Comparison of ENCODE assay signal across 9 cellular contexts in the genomic region with DNA sequence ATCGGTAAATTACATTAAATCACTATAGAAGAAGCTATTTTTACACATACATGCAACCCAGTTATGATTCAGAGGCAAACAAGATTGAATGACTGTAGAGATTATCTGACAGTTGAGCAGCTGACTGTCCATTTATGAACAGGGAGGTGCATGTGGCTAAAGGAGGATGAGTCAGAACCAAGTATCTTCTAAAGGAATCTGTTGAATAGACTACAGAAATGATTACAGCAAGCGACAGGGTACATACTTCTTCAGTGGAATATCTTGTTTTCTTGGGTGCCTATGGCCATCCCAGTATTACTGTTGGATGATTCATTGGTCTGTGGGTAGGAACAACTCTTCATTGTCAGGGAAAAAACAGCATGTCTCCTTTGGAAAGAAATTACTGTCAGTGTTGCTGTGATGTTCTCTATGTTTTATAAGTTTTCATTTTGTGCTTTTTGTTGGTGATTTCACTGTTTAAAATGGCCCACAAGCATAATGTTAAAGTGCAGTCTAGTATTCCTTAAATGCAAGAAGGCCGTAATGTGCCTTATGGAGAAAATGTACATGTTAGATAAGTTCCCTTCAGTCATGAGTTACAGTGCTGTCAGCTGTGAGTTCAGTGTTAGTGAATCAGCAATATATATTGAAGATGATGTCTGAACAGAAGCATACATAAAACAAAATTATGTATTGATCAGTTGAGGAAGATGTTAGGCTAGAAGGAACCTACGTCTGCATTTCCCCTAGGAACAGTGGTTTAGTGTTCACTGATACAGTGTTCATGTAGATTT. TPM values are rescaled to one million over a fixed set of nuclear protein-coding genes. Genes with fewer than 3 reads are reported as not detected.
DNase-seq lines count a peak whose midpoint lies in the region; ATAC-seq, FAIRE-seq and TF ChIP-seq lines count a peak whose summit lies in the region.
"Had no signal": no experiment of that assay in that cellular context is flagged by ENCODE, and none has a peak within 500 bp of the region (broad histone marks: within the 10 kb centered on the region; RNA-seq: fewer than 3 reads in every experiment).

No MANE protein-coding gene starts in this region.

- no peak for TF ChIP-seq CTCF in A549 (IDR thresholded peaks at IDR 0.05)
- no peak for TF ChIP-seq CTCF in fibroblast of mammary gland (conservative IDR thresholded peaks at IDR 0.05; ENCODE audit: control insufficient read depth, insufficient read depth, low read depth, low read length)

- H3K36me3 ChIP-seq in SJSA1: peaks cover 14% of the 10 kb centered on the region

- H3K4me3 ChIP-seq in A549 (no peak overlapping the region), SJSA1 (no peak overlapping the region), fibroblast of mammary gland (ENCODE audit: control insufficient read depth, low read depth, low read length) (no peak overlapping the region)

- TF ChIP-seq RAD21 in A549 (conservative IDR thresholded peaks at IDR 0.05 in 1 of 2, IDR thresholded peaks at IDR 0.05 in 1 of 2): no peak

- TF ChIP-seq POLR2A in A549 (IDR thresholded peaks at IDR 0.05; ENCODE audit: low read length): no peak

- no peaks in the 10 kb centered on the region for H3K27me3 ChIP-seq in SJSA1 (replicated peaks)

- peaks cover 9% of the 10 kb centered on the region; the same call in 2 of the 3 replicates for H3K4me1 ChIP-seq in A549
- H3K4me1 ChIP-seq in SJSA1 (replicated peaks): peaks cover 40% of the 10 kb centered on the region

- H3K4me2 ChIP-seq in A549: no peak overlapping the region

- DNase-seq in A549 (ENCODE audit: low read depth in 1 of 2, low spot score in 1 of 2) (peak; percentile 36), SJSA1 (ENCODE audit: low read depth in 1 of 2, low spot score in 2 of 2) (peak; percentile 75 to 90), fibroblast of mammary gland (ENCODE audit: low read depth) (peak; percentile 98), NCI-H748 treated with DMSO at 0.1 percent for 48 hours (lab: John Stamatoyannopoulos, UW) (no peak), retina (no peak), ureter (ENCODE audit: low spot score) (no peak)
- DNase-seq: naive B cell had no signal

- POLR2A ChIA-PET in A549 (lab: Yijun Ruan, JAX): no interaction called here

- ATAC-seq in A549: peak; percentile 84 to 85
- ATAC-seq in GM19023 (IDR thresholded peaks at IDR 0.05; ENCODE audit: unreplicated experiment): peak; percentile 52
- ATAC-seq in GM19455 (IDR thresholded peaks at IDR 0.05; ENCODE audit: unreplicated experiment): no peak

- CTCF ChIA-PET in A549 (lab: Yijun Ruan, JAX): interaction anchor here (0.7 to 2.8 kb wide), 7 partner anchors 13 to 100 kb away, joined by 3 to 10 read pairs (median 3); no protein-coding TSS in a partner anchor

- H3K27ac ChIP-seq in A549 (no peak overlapping the region), SJSA1 (peak overlapping the region; percentile 68)

- no peaks in the 10 kb centered on the region for H3K9me3 ChIP-seq in A549
- no peaks in the 10 kb centered on the region for H3K9me3 ChIP-seq in SJSA1 (replicated peaks)

- 69% methylated on average over 4 of the region's 4 CpGs for WGBS in A549 (ENCODE audit: missing lambda C conversion rate)

- TF ChIP-seq EP300 in A549 (IDR thresholded peaks at IDR 0.05): no peak

- no peak for FAIRE-seq in A549 (lab: Jason Lieb, UNC)

TF ChIP-seq in A549, 52 proteins besides CTCF, POLR2A, EP300 and RAD21:
- TF ChIP-seq, protein P1, sequence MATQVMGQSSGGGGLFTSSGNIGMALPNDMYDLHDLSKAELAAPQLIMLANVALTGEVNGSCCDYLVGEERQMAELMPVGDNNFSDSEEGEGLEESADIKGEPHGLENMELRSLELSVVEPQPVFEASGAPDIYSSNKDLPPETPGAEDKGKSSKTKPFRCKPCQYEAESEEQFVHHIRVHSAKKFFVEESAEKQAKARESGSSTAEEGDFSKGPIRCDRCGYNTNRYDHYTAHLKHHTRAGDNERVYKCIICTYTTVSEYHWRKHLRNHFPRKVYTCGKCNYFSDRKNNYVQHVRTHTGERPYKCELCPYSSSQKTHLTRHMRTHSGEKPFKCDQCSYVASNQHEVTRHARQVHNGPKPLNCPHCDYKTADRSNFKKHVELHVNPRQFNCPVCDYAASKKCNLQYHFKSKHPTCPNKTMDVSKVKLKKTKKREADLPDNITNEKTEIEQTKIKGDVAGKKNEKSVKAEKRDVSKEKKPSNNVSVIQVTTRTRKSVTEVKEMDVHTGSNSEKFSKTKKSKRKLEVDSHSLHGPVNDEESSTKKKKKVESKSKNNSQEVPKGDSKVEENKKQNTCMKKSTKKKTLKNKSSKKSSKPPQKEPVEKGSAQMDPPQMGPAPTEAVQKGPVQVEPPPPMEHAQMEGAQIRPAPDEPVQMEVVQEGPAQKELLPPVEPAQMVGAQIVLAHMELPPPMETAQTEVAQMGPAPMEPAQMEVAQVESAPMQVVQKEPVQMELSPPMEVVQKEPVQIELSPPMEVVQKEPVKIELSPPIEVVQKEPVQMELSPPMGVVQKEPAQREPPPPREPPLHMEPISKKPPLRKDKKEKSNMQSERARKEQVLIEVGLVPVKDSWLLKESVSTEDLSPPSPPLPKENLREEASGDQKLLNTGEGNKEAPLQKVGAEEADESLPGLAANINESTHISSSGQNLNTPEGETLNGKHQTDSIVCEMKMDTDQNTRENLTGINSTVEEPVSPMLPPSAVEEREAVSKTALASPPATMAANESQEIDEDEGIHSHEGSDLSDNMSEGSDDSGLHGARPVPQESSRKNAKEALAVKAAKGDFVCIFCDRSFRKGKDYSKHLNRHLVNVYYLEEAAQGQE (IDR thresholded peaks at IDR 0.05): no peak
- TF ChIP-seq KDM1A (IDR thresholded peaks at IDR 0.05; ENCODE audit: low read depth) (no peak), FOSL2 (IDR thresholded peaks at IDR 0.05) (0 out of 2 replicates have a peak, but pooled peaks have one; percentile 18), FOSL2 (CRISPR knock-in tag; IDR thresholded peaks at IDR 0.05) (peak; percentile 53), PHF8 (IDR thresholded peaks at IDR 0.05; ENCODE audit: borderline replicate concordance, low read depth) (no peak), CBX2 (IDR thresholded peaks at IDR 0.05; ENCODE audit: borderline replicate concordance, low read depth) (no peak)
- TF ChIP-seq, protein P2, sequence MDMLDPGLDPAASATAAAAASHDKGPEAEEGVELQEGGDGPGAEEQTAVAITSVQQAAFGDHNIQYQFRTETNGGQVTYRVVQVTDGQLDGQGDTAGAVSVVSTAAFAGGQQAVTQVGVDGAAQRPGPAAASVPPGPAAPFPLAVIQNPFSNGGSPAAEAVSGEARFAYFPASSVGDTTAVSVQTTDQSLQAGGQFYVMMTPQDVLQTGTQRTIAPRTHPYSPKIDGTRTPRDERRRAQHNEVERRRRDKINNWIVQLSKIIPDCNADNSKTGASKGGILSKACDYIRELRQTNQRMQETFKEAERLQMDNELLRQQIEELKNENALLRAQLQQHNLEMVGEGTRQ (IDR thresholded peaks at IDR 0.05): no peak

RNA-seq across cellular contexts. Expression of a gene that starts 27.0 kb away (rescaled TPM):
- polyA plus RNA-seq in A549 (2011; rRNA removed) (35.9 and 61.3 TPM in 2 replicates), A549 (2017; fragmentation: RNase III; extraction: RNeasy Plus Mini Kit Qiagen cat#74134 plus additional on column Dnase treatment) (26.0 to 29.3 TPM (median 27.7 TPM) in 3 replicates)
- polyA plus RNA-seq in A549 (2012; cell fraction: cytosol; rRNA removed): 19.1 and 22.6 TPM in 2 replicates
- 9.7 and 17.8 TPM in 2 replicates for polyA plus RNA-seq in A549 (2012; cell fraction: nucleus; rRNA removed)
- 24.8 and 32.0 TPM in 2 replicates for polyA minus RNA-seq in A549 (2011; rRNA and poly(A)+ RNA removed)
- total RNA-seq in SJSA1 (2014; rRNA removed; shearing (Covaris generic)): 170 and 181 TPM in 2 replicates
- 53.5 TPM for total RNA-seq in ureter

RNA-seq across cellular contexts. Expression of a gene that starts 53.8 kb away (rescaled TPM):
- polyA plus RNA-seq in A549 (2011; rRNA removed) (37.6 and 48.6 TPM in 2 replicates), A549 (2017; fragmentation: RNase III; extraction: RNeasy Plus Mini Kit Qiagen cat#74134 plus additional on column Dnase treatment) (20.7 to 21.6 TPM (median 20.9 TPM) in 3 replicates)
- 31.5 and 38.0 TPM in 2 replicates for polyA plus RNA-seq in A549 (2012; cell fraction: cytosol; rRNA removed)
- polyA plus RNA-seq in A549 (2012; cell fraction: nucleus; rRNA removed): 32.0 and 34.9 TPM in 2 replicates
- polyA minus RNA-seq in A549 (2011; rRNA and poly(A)+ RNA removed): 37.6 and 43.6 TPM in 2 replicates
- total RNA-seq in SJSA1 (2014; rRNA removed; shearing (Covaris generic)): 18.7 and 28.8 TPM in 2 replicates
- 19.4 TPM for total RNA-seq in ureter

Comparison
In these comparisons a context has a peak if more than half of its experiments do, and no peak if none do; other contexts are left out.
1. DNase-seq: peak in A549 (2 of 2), SJSA1 (2 of 2) and fibroblast of mammary gland (single experiment); none in NCI-H748 treated with DMSO at 0.1 percent for 48 hours (single experiment), retina (single experiment) and ureter (single experiment).